ENCODE assay signal across 1 cellular context in the genomic region with DNA sequence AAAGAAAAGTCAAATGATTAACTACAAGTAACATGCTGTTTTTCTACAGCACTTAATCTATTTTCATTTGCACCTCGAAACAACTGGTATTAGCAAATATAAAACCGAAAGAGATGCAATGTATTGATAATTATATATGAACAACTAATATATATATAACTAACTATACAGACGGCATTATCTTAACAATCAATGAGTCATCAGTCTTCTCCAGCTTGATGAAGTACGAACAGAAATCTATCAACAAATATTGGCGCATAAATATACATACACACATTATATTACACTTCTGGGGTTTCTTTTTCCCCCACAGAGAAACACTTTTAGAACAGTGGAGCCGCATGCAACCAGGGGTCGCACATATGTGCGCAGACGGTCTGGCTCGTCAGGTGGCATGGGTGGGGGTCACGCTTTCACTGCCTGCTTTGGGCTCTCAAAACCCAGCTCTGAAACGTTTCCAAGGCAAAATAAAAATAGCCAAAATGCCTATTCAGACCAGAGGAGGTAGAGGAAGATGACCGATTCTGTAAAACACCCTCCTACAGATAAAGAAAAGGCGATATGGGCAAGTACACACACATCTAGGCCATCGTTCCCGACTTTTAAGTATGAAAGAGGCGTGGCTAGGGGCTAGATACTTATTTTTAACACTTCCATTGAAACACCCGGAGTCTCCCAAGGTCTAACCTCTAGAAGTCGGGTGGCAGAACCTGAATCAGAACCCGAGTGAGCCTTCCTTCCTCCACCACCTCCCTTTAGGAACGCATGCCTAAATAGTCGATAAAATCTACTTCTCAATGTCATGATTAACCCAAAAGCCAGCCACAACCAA.
TF ChIP-seq lines count a peak whose summit lies in the region.

No MANE protein-coding gene starts in this region.

TF ChIP-seq in GM12878, 131 proteins besides CTCF, POLR2A, EP300 and RAD21:
- TF ChIP-seq, protein P1, sequence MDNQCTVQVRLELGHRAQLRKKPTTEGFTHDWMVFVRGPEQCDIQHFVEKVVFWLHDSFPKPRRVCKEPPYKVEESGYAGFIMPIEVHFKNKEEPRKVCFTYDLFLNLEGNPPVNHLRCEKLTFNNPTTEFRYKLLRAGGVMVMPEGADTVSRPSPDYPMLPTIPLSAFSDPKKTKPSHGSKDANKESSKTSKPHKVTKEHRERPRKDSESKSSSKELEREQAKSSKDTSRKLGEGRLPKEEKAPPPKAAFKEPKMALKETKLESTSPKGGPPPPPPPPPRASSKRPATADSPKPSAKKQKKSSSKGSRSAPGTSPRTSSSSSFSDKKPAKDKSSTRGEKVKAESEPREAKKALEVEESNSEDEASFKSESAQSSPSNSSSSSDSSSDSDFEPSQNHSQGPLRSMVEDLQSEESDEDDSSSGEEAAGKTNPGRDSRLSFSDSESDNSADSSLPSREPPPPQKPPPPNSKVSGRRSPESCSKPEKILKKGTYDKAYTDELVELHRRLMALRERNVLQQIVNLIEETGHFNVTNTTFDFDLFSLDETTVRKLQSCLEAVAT (IDR thresholded peaks at IDR 0.05): peak; percentile 96
- TF ChIP-seq EED (IDR thresholded peaks at IDR 0.05; ENCODE audit: low read depth) (0 out of 2 replicates have a peak, but pooled peaks have one; percentile 6), CBX5 (IDR thresholded peaks at IDR 0.05; ENCODE audit: low read depth) (no peak)
- TF ChIP-seq, protein P2, sequence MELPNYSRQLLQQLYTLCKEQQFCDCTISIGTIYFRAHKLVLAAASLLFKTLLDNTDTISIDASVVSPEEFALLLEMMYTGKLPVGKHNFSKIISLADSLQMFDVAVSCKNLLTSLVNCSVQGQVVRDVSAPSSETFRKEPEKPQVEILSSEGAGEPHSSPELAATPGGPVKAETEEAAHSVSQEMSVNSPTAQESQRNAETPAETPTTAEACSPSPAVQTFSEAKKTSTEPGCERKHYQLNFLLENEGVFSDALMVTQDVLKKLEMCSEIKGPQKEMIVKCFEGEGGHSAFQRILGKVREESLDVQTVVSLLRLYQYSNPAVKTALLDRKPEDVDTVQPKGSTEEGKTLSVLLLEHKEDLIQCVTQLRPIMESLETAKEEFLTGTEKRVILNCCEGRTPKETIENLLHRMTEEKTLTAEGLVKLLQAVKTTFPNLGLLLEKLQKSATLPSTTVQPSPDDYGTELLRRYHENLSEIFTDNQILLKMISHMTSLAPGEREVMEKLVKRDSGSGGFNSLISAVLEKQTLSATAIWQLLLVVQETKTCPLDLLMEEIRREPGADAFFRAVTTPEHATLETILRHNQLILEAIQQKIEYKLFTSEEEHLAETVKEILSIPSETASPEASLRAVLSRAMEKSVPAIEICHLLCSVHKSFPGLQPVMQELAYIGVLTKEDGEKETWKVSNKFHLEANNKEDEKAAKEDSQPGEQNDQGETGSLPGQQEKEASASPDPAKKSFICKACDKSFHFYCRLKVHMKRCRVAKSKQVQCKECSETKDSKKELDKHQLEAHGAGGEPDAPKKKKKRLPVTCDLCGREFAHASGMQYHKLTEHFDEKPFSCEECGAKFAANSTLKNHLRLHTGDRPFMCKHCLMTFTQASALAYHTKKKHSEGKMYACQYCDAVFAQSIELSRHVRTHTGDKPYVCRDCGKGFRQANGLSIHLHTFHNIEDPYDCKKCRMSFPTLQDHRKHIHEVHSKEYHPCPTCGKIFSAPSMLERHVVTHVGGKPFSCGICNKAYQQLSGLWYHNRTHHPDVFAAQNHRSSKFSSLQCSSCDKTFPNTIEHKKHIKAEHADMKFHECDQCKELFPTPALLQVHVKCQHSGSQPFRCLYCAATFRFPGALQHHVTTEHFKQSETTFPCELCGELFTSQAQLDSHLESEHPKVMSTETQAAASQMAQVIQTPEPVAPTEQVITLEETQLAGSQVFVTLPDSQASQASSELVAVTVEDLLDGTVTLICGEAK (IDR thresholded peaks at IDR 0.05; ENCODE audit: borderline replicate concordance): peak; percentile 44
